17 cellular contexts compared by ENCODE assay signal in the genomic region with DNA sequence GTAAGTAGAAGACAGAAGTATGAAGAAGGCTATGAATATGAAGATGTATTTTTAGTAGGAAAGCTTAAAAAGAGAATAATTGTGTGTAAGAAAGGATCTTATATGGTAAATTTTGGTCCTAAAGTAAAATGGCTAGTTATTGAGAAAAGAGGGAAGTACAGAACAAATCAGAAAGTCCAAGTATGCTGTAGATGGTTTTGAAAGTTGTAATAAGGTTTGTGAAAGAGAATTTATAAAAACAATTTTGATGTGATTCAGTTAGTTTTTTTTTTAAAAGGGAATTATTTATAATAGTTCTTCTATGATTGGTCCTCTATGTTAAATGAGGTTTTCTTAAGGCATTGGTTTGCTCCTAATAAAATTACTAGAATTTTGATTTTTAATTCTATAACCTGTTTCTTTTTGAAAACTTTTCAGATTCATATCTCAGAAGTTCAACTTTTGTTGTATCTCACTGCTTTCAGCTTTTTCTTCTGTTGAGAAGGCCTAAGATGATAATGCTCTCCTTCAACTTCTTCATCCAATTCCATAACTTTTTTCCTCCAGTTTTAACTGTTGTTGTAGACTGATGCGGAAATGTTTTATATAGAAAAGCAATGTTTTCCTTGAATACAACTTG.
DNase-seq lines count a peak whose midpoint lies in the region; TF ChIP-seq lines count a peak whose summit lies in the region.
"Had no signal": no experiment of that assay in that cellular context is flagged by ENCODE, and none has a peak within 500 bp of the region (broad histone marks: within the 10 kb centered on the region; RNA-seq: fewer than 3 reads in every experiment).

No MANE protein-coding gene starts in this region.

- H3K23ac ChIP-seq in mesendoderm (ENCODE audit: low read length) = no peak overlapping the region

- no peak overlapping the region for H3K4me2 ChIP-seq in mesendoderm (ENCODE audit: low read length)
- H3K4me2 ChIP-seq: BLaER1 treated with 17β-estradiol and CSF1 and Interleukin-3, amounts not matched to agents 10 nM and 100 nM had no signal

- TF ChIP-seq POLR2A in prostate gland (IDR thresholded peaks at IDR 0.05) = no peak

- H2BK120ac ChIP-seq in mesendoderm (ENCODE audit: low read depth, low read length) = no peak overlapping the region

- no peak overlapping the region for H3K18ac ChIP-seq in mesendoderm (ENCODE audit: low read length)

- H3K27ac ChIP-seq in mesendoderm (ENCODE audit: low read depth, low read length) (no peak overlapping the region), prostate gland (no peak overlapping the region)
- H3K27ac ChIP-seq: BLaER1 treated with 17β-estradiol and CSF1 and Interleukin-3, amounts not matched to agents 10 nM and 100 nM; HL-60 had no signal

- no peaks in the 10 kb centered on the region for H3K27me3 ChIP-seq in mesendoderm (ENCODE audit: insufficient read depth, low read length, poor library complexity)
- H3K27me3 ChIP-seq in prostate gland (replicated peaks; ENCODE audit: insufficient read depth) = no peaks in the 10 kb centered on the region
- H3K27me3 ChIP-seq: BLaER1 treated with 17β-estradiol and CSF1 and Interleukin-3, amounts not matched to agents 10 nM and 100 nM had no signal

- no peak overlapping the region for H2BK5ac ChIP-seq in mesendoderm (ENCODE audit: low read length)

- H3K79me1 ChIP-seq in mesendoderm (ENCODE audit: low read length) = no peaks in the 10 kb centered on the region

- H3K79me2 ChIP-seq in mesendoderm (ENCODE audit: control insufficient read depth, insufficient read depth, low read length) = no peaks in the 10 kb centered on the region

- H4K5ac ChIP-seq in mesendoderm (ENCODE audit: low read length) = no peak overlapping the region

- in situ Hi-C loops in KBM-7 (cut with MboI; ENCODE audit: low pct_unique_long_range_greater_than_20kb, low sequenced_read_pairs) = no loop called here

- no peak overlapping the region for H4K8ac ChIP-seq in mesendoderm (ENCODE audit: low read depth, low read length)

- H2BK15ac ChIP-seq in mesendoderm (replicated peaks; ENCODE audit: low read depth) = no peak overlapping the region

- H3K9me3 ChIP-seq in prostate gland = no peaks in the 10 kb centered on the region

- H3K36me3 ChIP-seq in mesendoderm (ENCODE audit: control insufficient read depth, insufficient read depth, low read length) (no peaks in the 10 kb centered on the region), prostate gland (no peaks in the 10 kb centered on the region)
- H3K36me3 ChIP-seq: BLaER1 treated with 17β-estradiol and CSF1 and Interleukin-3, amounts not matched to agents 10 nM and 100 nM had no signal

- intact Hi-C loops in prostate gland (cut with DNase I) = no loop called here

- no peak for TF ChIP-seq CTCF in prostate gland (IDR thresholded peaks at IDR 0.05)

- H3K4ac ChIP-seq in mesendoderm (ENCODE audit: low read depth, low read length) = no peak overlapping the region

- no peak overlapping the region for H3K9ac ChIP-seq in mesendoderm (ENCODE audit: low read length)
- H3K9ac ChIP-seq: BLaER1 treated with 17β-estradiol and CSF1 and Interleukin-3, amounts not matched to agents 10 nM and 100 nM had no signal

- H2AK5ac ChIP-seq in mesendoderm (ENCODE audit: low read length) = no peak overlapping the region

- H3K4me1 ChIP-seq in mesendoderm (ENCODE audit: control insufficient read depth, low read depth, low read length) (no peaks in the 10 kb centered on the region), prostate gland (replicated peaks) (no peaks in the 10 kb centered on the region)
- H3K4me1 ChIP-seq: BLaER1 treated with 17β-estradiol and CSF1 and Interleukin-3, amounts not matched to agents 10 nM and 100 nM had no signal

- H3K4me3 ChIP-seq in mesendoderm (ENCODE audit: low read length) (no peak overlapping the region), prostate gland (no peak overlapping the region)
- H3K4me3 ChIP-seq: BLaER1 treated with 17β-estradiol and CSF1 and Interleukin-3, amounts not matched to agents 10 nM and 100 nM had no signal

- DNase-seq in NCI-H2171 treated with DMSO at 0.1 percent for 48 hours (lab: John Stamatoyannopoulos, UW) = peak; percentile 16
- no peak for DNase-seq in NCI-H2171 (lab: John Stamatoyannopoulos, UW)
- DNase-seq in KBM-7 = peak; percentile 30
- DNase-seq in OCI-M1 (lab: John Stamatoyannopoulos, UW) = peak; percentile 63
- peak; percentile 49 for DNase-seq in mesendoderm
- DNase-seq in activated CD8-positive, alpha-beta memory T cell treated with anti-CD3 and anti-CD28 coated beads for 24 hours = no peak
- DNase-seq in prostate gland (ENCODE audit: low spot score) = no peak
- no peak for DNase-seq in germinal center (ENCODE audit: low spot score)
- DNase-seq: CD8-positive, alpha-beta memory T cell; H9; NCI-H1092; NCI-H146; NCI-H2081; SHP77; T-helper 1 cell had no signal

- no peak overlapping the region for H3K56ac ChIP-seq in mesendoderm (ENCODE audit: low read length)

- no CpG with 5 or more reads among the region's 1 CpG for WGBS in mesendoderm (ENCODE audit: extremely low coverage, insufficient coverage, low lambda C conversion rate)
- 100% methylated on average over 1 of the region's 1 CpG for WGBS in prostate gland

Comparison
In these comparisons a context has a peak if more than half of its experiments do, and no peak if none do; other contexts are left out.
1. DNase-seq: peak in NCI-H2171 treated with DMSO at 0.1 percent for 48 hours (single experiment), KBM-7 (single experiment), OCI-M1 (single experiment) and mesendoderm (single experiment); none in NCI-H2171 (single experiment), activated CD8-positive, alpha-beta memory T cell treated with anti-CD3 and anti-CD28 coated beads for 24 hours (single experiment), prostate gland (single experiment) and germinal center (single experiment).